ENCODE assay signal across 18 cellular contexts in the genomic region with DNA sequence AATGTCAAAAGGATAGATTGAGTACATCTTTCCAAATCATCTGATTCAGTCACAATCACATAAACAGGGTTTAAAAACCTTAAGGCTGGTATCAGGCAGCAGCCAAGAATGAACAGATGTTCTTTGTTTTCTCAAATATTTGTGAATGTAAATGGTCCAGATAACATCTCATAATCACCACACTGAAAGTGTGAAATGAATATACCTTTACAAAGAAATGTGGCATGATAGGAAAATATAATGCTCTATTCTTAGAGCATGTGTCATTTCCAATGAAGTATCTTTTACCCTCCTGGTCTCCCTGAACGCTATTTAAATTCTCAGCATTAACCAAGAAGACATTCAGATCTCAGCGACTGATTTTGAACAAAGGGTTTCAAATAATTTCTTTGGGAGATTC. TPM values are rescaled to one million over a fixed set of nuclear protein-coding genes. Genes with fewer than 3 reads are reported as not detected.
DNase-seq lines count a peak whose midpoint lies in the region; ATAC-seq and TF ChIP-seq lines count a peak whose summit lies in the region.
"Had no signal": no experiment of that assay in that cellular context is flagged by ENCODE, and none has a peak within 500 bp of the region (broad histone marks: within the 10 kb centered on the region; RNA-seq: fewer than 3 reads in every experiment).

No MANE protein-coding gene starts in this region.

- H3K27me3 ChIP-seq in endocrine pancreas (ENCODE audit: control insufficient read depth, insufficient read depth, low read length) (no peaks in the 10 kb centered on the region), skeletal muscle tissue (ENCODE audit: control insufficient read depth in 3 of 3, insufficient read depth in 3 of 3, low read length in 3 of 3) (no peaks in the 10 kb centered on the region)

- no peak for ATAC-seq in GM18505 (IDR thresholded peaks at IDR 0.05; ENCODE audit: unreplicated experiment)
- ATAC-seq: Panc1 had no signal

- no peak for TF ChIP-seq POLR2A in GM18505 (IDR thresholded peaks at IDR 0.05; ENCODE audit: borderline replicate concordance, extremely low read depth, insufficient read depth, insufficient read length)

- DNase-seq in DMS 273 (lab: John Stamatoyannopoulos, UW; ENCODE audit: unreplicated experiment) (peak; percentile 37), DMS 273 treated with DMSO at 0.1 percent for 48 hours (lab: John Stamatoyannopoulos, UW) (no peak), NCI-H2171 (lab: John Stamatoyannopoulos, UW) (peak; percentile 29), KG1 (lab: John Stamatoyannopoulos, UW) (no peak)
- no peak for DNase-seq in stimulated activated naive CD4-positive, alpha-beta T cell treated with Interleukin-2 at 50 U/mL for 16 hours (lab: John Stamatoyannopoulos, UW)
- DNase-seq: Calu3; CD4-positive, alpha-beta memory T cell; DND-41; NCI-H1417; NCI-H2029 had no signal

- peak overlapping the region; percentile 6 for H3K4me3 ChIP-seq in endocrine pancreas (ENCODE audit: control insufficient read depth, insufficient read depth, low read length)
- H3K4me3 ChIP-seq in skeletal muscle tissue (ENCODE audit: low read length in 3 of 3), result no peak overlapping the region
- H3K4me3 ChIP-seq: GM23248, SK-N-MC had no signal

- H3K9me3 ChIP-seq in endocrine pancreas (ENCODE audit: control insufficient read depth, low read length) (no peaks in the 10 kb centered on the region), skeletal muscle tissue (ENCODE audit: control insufficient read depth in 3 of 3, low read length in 3 of 3) (no peaks in the 10 kb centered on the region)

- no peaks in the 10 kb centered on the region for H3K36me3 ChIP-seq in endocrine pancreas (ENCODE audit: control insufficient read depth, insufficient read depth, low read length)
- no peaks in the 10 kb centered on the region for H3K36me3 ChIP-seq in skeletal muscle tissue (ENCODE audit: control insufficient read depth in 3 of 3, insufficient read depth in 3 of 3, low read length in 3 of 3)

- H3K9ac ChIP-seq in endocrine pancreas (ENCODE audit: control insufficient read depth, insufficient read depth, low read length), result no peak overlapping the region
- no peak overlapping the region for H3K9ac ChIP-seq in skeletal muscle tissue (ENCODE audit: low read depth in 1 of 3, low read length in 3 of 3)
- H3K9ac ChIP-seq: GM23248 had no signal

- H3K27ac ChIP-seq in skeletal muscle tissue (ENCODE audit: low read depth, low read length), result peak overlapping the region; percentile 24
- H3K27ac ChIP-seq: 22Rv1, GM23248, SK-N-MC had no signal

- H3K4me1 ChIP-seq in endocrine pancreas (ENCODE audit: control insufficient read depth, insufficient read depth, low read length), result no peaks in the 10 kb centered on the region
- H3K4me1 ChIP-seq in skeletal muscle tissue (ENCODE audit: control insufficient read depth in 3 of 3, insufficient read depth in 3 of 3, low read length in 3 of 3), result peaks cover 3 to 20% (median 6%) of the 10 kb centered on the region in 3 donors

RNA-seq across cellular contexts. Expression of a gene that starts 8.8 kb away (rescaled TPM):
- 1,126 TPM for total RNA-seq in skeletal muscle tissue
- total RNA-seq: Calu3; CD4-positive, alpha-beta memory T cell had no signal

RNA-seq across cellular contexts. Expression of a gene that starts 49.3 kb away (rescaled TPM):
- not detected for total RNA-seq in skeletal muscle tissue
- total RNA-seq: Calu3; CD4-positive, alpha-beta memory T cell; GM23248; NCI-H460 had no signal

Comparison
In these comparisons a context has a peak if more than half of its experiments do, and no peak if none do; other contexts are left out.
1. DNase-seq: peak in DMS 273 (single experiment) and NCI-H2171 (single experiment); none in DMS 273 treated with DMSO at 0.1 percent for 48 hours (single experiment), KG1 (single experiment) and stimulated activated naive CD4-positive, alpha-beta T cell treated with Interleukin-2 at 50 U/mL for 16 hours (single experiment).